22 cellular contexts compared by ENCODE assay signal in genomic region chr3:185503467-185503975, GRCh38. TPM values are rescaled to one million over a fixed set of nuclear protein-coding genes. Genes with fewer than 3 reads are reported as not detected.
"Had no signal": no experiment of that assay in that cellular context is flagged by ENCODE, and none has a peak within 500 bp of the region (broad histone marks: within the 10 kb centered on the region; RNA-seq: fewer than 3 reads in every experiment).

No MANE protein-coding gene starts in this region.

- H3K4me1 ChIP-seq: neural progenitor cell, pancreas had no signal

- H3K9me3 ChIP-seq: pancreas, SJSA1, upper lobe of left lung had no signal

- H3K27ac ChIP-seq: coronary artery, neural progenitor cell, pancreas, SJSA1 had no signal

- H3K27me3 ChIP-seq: pancreas, SJSA1, upper lobe of left lung had no signal

- H3K4me3 ChIP-seq: coronary artery, neural progenitor cell, pancreas, SJSA1, skin epidermis, upper lobe of left lung had no signal

- H3K36me3 ChIP-seq: neural progenitor cell, pancreas had no signal

- ATAC-seq: activated CD8-positive, alpha-beta T cell treated with anti-CD3 and anti-CD28 coated beads, Interleukin-2, amount 10 ng/mL, durations not matched to agents 7 days and 5 days; pancreas; WTC11 had no signal

- DNase-seq: activated CD4-positive, alpha-beta T cell treated with anti-CD3 and anti-CD28 coated beads for 4 hours; activated CD8-positive, alpha-beta memory T cell treated with anti-CD3 and anti-CD28 coated beads, Interleukin-2, amount 50 U/mL, for 4 hours; activated CD8-positive, alpha-beta T cell treated with anti-CD3 and anti-CD28 coated beads, Interleukin-2, amount 10 ng/mL, durations not matched to agents 7 days and 5 days; activated gamma-delta T cell; activated T-cell treated with anti-CD3 and anti-CD28 coated beads, Interleukin-2, amount 50 U/mL, for 48 hours; effector CD4-positive, alpha-beta T cell; retina; stimulated activated CD4-positive, alpha-beta T cell treated with anti-CD3 and anti-CD28 coated beads, Interleukin-4, amount 100 ng/mL, for 24 hours; stimulated activated naive CD4-positive, alpha-beta T cell treated with Interleukin-2 at 50 U/mL for 16 hours had no signal

RNA-seq across cellular contexts. Expression of gene LIPH, which starts 48.9 kb away (rescaled TPM):
- total RNA-seq: activated CD8-positive, alpha-beta T cell treated with anti-CD3 and anti-CD28 coated beads, Interleukin-2, amount 10 ng/mL, durations not matched to agents 7 days and 5 days; activated naive CD4-positive, alpha-beta T cell treated with anti-CD3 and anti-CD28 coated beads, Interleukin-2, amount 50 U/mL, for 72 hours; endothelial cell of umbilical vein; fibroblast of lung; frontal cortex; T-helper 2 cell treated with Interferon-gamma antibody and Interleukin-4, amounts not matched to agents 100 ng/mL and 5 ng/mL, for 36 hours; temporal lobe had no signal
- polyA plus RNA-seq: endothelial cell of umbilical vein had no signal
